36 cellular contexts compared by ENCODE assay signal in the genomic region with DNA sequence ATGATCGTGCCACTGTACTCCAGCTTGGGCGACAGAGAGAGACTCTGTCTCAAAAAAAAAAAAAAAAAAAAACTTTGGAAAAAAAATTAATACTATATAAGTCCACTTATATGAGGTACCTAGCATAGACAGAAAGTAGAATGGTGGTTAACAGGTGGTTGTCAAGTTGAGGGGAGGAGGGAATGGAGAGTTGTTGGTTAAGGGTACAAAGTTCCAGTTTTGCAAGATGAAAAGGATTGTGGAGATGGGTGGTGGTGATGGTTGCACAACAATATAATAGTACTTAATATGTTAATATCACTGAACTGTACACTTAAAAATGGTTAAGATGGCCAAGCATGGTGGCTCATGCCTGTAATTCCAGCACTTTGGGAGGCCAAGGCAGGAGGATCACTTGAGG. TPM values are rescaled to one million over a fixed set of nuclear protein-coding genes. Genes with fewer than 3 reads are reported as not detected.
"Had no signal": no experiment of that assay in that cellular context is flagged by ENCODE, and none has a peak within 500 bp of the region (broad histone marks: within the 10 kb centered on the region; RNA-seq: fewer than 3 reads in every experiment).

No MANE protein-coding gene starts in this region.

- H3K27me3 Mint-ChIP-seq: activated B cell treated with CpG ODN at 0.5 μM for 24 hours; activated CD4-positive, alpha-beta memory T cell treated with anti-CD3 and anti-CD28 coated beads for 36 hours; activated CD4-positive, alpha-beta T cell treated with anti-CD3 and anti-CD28 coated beads, Interleukin-2, amount 10 ng/mL, durations not matched to agents 24 days and 14 days had no signal

- FAIRE-seq: astrocyte, TTC549 had no signal

- H3K27ac ChIP-seq: adrenal gland, body of pancreas, brain microvascular endothelial cell, breast epithelium had no signal

- H3K27ac Mint-ChIP-seq: activated B cell treated with CpG ODN at 0.5 μM for 24 hours; activated CD4-positive, alpha-beta memory T cell treated with anti-CD3 and anti-CD28 coated beads for 36 hours; activated CD4-positive, alpha-beta T cell treated with anti-CD3 and anti-CD28 coated beads, Interleukin-2, amount 10 ng/mL, durations not matched to agents 24 days and 14 days; activated CD8-positive, alpha-beta T cell treated with anti-CD3 and anti-CD28 coated beads for 36 hours; activated naive CD4-positive, alpha-beta T cell treated with anti-CD3 and anti-CD28 coated beads for 36 hours; activated naive CD4-positive, alpha-beta T cell treated with anti-CD3 and anti-CD28 coated beads, Interleukin-2, amount 50 U/mL, for 72 hours; activated naive CD8-positive, alpha-beta T cell treated with anti-CD3 and anti-CD28 coated beads for 36 hours; activated T-cell treated with anti-CD3 and anti-CD28 coated beads, Interleukin-2, amount 50 U/mL, for 72 hours; activated T-helper 1 cell treated with anti-CD3 and anti-CD28 coated beads, Interleukin-12 subunit alpha, Interleukin-12 subunit beta, Interleukin-2, Interleukin-4 antibody, amounts not matched to agents 30 ng/mL and 10 ng/mL and 1 ng/mL, durations not matched to agents 14 hours and 24 hours and 36 hours; activated T-helper 17 cell treated with anti-CD3 and anti-CD28 coated beads, Interleukin-2, amount 50 U/mL, for 72 hours; T-helper 1 cell treated with Interleukin-12 subunit alpha and Interleukin-12 subunit beta and Interleukin-4 antibody, amounts not matched to agents 30 μg/mL and 1 μg/mL, for 36 hours; T-helper 2 cell treated with Interferon-gamma antibody and Interleukin-4, amounts not matched to agents 5 μg/mL and 100 μg/mL, for 36 hours had no signal

- H3K36me3 ChIP-seq: adrenal gland, brain microvascular endothelial cell, breast epithelium had no signal

- H3K4me1 ChIP-seq: adrenal gland, body of pancreas, breast epithelium had no signal

- H3K4me1 Mint-ChIP-seq: activated B cell treated with CpG ODN at 0.5 μM for 24 hours; activated T-helper 17 cell treated with anti-CD3 and anti-CD28 coated beads, Interleukin-2, amount 50 U/mL, for 72 hours had no signal

- H3K36me3 Mint-ChIP-seq: activated CD4-positive, alpha-beta memory T cell treated with anti-CD3 and anti-CD28 coated beads for 36 hours; activated naive CD4-positive, alpha-beta T cell treated with anti-CD3 and anti-CD28 coated beads, Interleukin-2, amount 50 U/mL, for 72 hours; activated naive CD8-positive, alpha-beta T cell treated with anti-CD3 and anti-CD28 coated beads for 36 hours had no signal

- H3K4me3 Mint-ChIP-seq: activated B cell treated with CpG ODN at 0.5 μM for 24 hours; activated CD4-positive, alpha-beta memory T cell treated with anti-CD3 and anti-CD28 coated beads for 36 hours; activated CD4-positive, alpha-beta T cell treated with anti-CD3 and anti-CD28 coated beads, Interleukin-2, amount 10 ng/mL, durations not matched to agents 24 days and 14 days; activated CD8-positive, alpha-beta T cell treated with anti-CD3 and anti-CD28 coated beads for 36 hours; activated naive CD4-positive, alpha-beta T cell treated with anti-CD3 and anti-CD28 coated beads for 36 hours; activated naive CD8-positive, alpha-beta T cell treated with anti-CD3 and anti-CD28 coated beads for 36 hours; activated T-cell treated with anti-CD3 and anti-CD28 coated beads, Interleukin-2, amount 50 U/mL, for 4 hours; activated T-cell treated with anti-CD3 and anti-CD28 coated beads, Interleukin-2, amount 50 U/mL, for 72 hours; activated T-helper 1 cell treated with anti-CD3 and anti-CD28 coated beads, Interleukin-12 subunit alpha, Interleukin-12 subunit beta, Interleukin-2, Interleukin-4 antibody, amounts not matched to agents 30 ng/mL and 10 ng/mL and 1 ng/mL, durations not matched to agents 14 hours and 24 hours and 36 hours; activated T-helper 17 cell treated with anti-CD3 and anti-CD28 coated beads, Interleukin-2, amount 50 U/mL, for 72 hours; T-helper 1 cell treated with Interleukin-12 subunit alpha and Interleukin-12 subunit beta and Interleukin-4 antibody, amounts not matched to agents 30 μg/mL and 1 μg/mL, for 36 hours; T-helper 2 cell treated with Interferon-gamma antibody and Interleukin-4, amounts not matched to agents 5 μg/mL and 100 μg/mL, for 36 hours had no signal

- ATAC-seq: activated CD8-positive, alpha-beta T cell treated with anti-CD3 and anti-CD28 coated beads for 36 hours; activated naive CD4-positive, alpha-beta T cell treated with anti-CD3 and anti-CD28 coated beads, Interleukin-2, amount 50 U/mL, for 72 hours; activated T-cell treated with anti-CD3 and anti-CD28 coated beads, Interleukin-2, amount 50 U/mL, for 4 hours; activated T-cell treated with anti-CD3 and anti-CD28 coated beads, Interleukin-2, amount 50 U/mL, for 72 hours; activated T-helper 17 cell treated with anti-CD3 and anti-CD28 coated beads, Interleukin-2, amount 50 U/mL, for 72 hours; body of pancreas had no signal

- DNase-seq: activated B cell treated with CpG ODN at 0.5 μM for 24 hours; activated CD4-positive, alpha-beta memory T cell treated with anti-CD3 and anti-CD28 coated beads for 36 hours; activated CD4-positive, alpha-beta T cell treated with anti-CD3 and anti-CD28 coated beads for 4 hours; activated CD4-positive, alpha-beta T cell treated with anti-CD3 and anti-CD28 coated beads, Interleukin-2, amount 50 U/mL, for 1 hour; activated CD4-positive, alpha-beta T cell treated with anti-CD3 and anti-CD28 coated beads, Interleukin-2, amount 50 U/mL, for 4 hours; activated CD4-positive, CD25-positive, alpha-beta regulatory T cell treated with anti-CD3 and anti-CD28 coated beads, Interleukin-2, amount 50 U/mL, for 72 hours; activated CD8-positive, alpha-beta memory T cell treated with anti-CD3 and anti-CD28 coated beads, Interleukin-2, amount 50 U/mL, for 4 hours; activated CD8-positive, alpha-beta T cell treated with anti-CD3 and anti-CD28 coated beads for 36 hours; activated effector memory CD4-positive, alpha-beta T cell treated with anti-CD3 and anti-CD28 coated beads, Interleukin-2, amount 50 U/mL, for 16 hours; activated gamma-delta T cell treated with Interleukin-2 at 50 U/mL for 16 hours; activated naive CD4-positive, alpha-beta T cell; activated naive CD4-positive, alpha-beta T cell treated with anti-CD3 and anti-CD28 coated beads for 36 hours; activated naive CD4-positive, alpha-beta T cell treated with anti-CD3 and anti-CD28 coated beads, Interleukin-2, amount 50 U/mL, for 16 hours; activated naive CD8-positive, alpha-beta T cell treated with anti-CD3 and anti-CD28 coated beads for 36 hours; activated T-cell treated with anti-CD3 and anti-CD28 coated beads for 4 hours; activated T-cell treated with anti-CD3 and anti-CD28 coated beads, Interleukin-2, amount 50 U/mL, for 1 hour; activated T-cell treated with anti-CD3 and anti-CD28 coated beads, Interleukin-2, amount 50 U/mL, for 4 hours; activated T-cell treated with anti-CD3 and anti-CD28 coated beads, Interleukin-2, amount 50 U/mL, for 72 hours; adrenal gland; amniotic stem cell; aorta; body of pancreas; brain microvascular endothelial cell; central memory CD4-positive, alpha-beta T cell; T-helper 1 cell; T-helper 2 cell; T-helper 9 cell had no signal

- H3K9me3 Mint-ChIP-seq: activated B cell treated with CpG ODN at 0.5 μM for 24 hours; activated CD4-positive, alpha-beta memory T cell treated with anti-CD3 and anti-CD28 coated beads for 36 hours; activated CD8-positive, alpha-beta T cell treated with anti-CD3 and anti-CD28 coated beads for 36 hours; activated naive CD4-positive, alpha-beta T cell treated with anti-CD3 and anti-CD28 coated beads for 36 hours; activated naive CD8-positive, alpha-beta T cell treated with anti-CD3 and anti-CD28 coated beads for 36 hours; activated T-cell treated with anti-CD3 and anti-CD28 coated beads, Interleukin-2, amount 50 U/mL, for 4 hours; activated T-cell treated with anti-CD3 and anti-CD28 coated beads, Interleukin-2, amount 50 U/mL, for 72 hours; activated T-helper 1 cell treated with anti-CD3 and anti-CD28 coated beads, Interleukin-12 subunit alpha, Interleukin-12 subunit beta, Interleukin-2, Interleukin-4 antibody, amounts not matched to agents 30 ng/mL and 10 ng/mL and 1 ng/mL, durations not matched to agents 14 hours and 24 hours and 36 hours; activated T-helper 17 cell treated with anti-CD3 and anti-CD28 coated beads, Interleukin-2, amount 50 U/mL, for 72 hours had no signal

- H3K9me3 ChIP-seq: adrenal gland, body of pancreas, breast epithelium had no signal

- H3K27me3 ChIP-seq: adrenal gland, body of pancreas, brain microvascular endothelial cell had no signal

- H3K4me3 ChIP-seq: adrenal gland, body of pancreas, breast epithelium had no signal

RNA-seq across cellular contexts. Expression of a gene that starts 4.1 kb away (rescaled TPM):
- total RNA-seq: astrocyte had no signal
- polyA plus RNA-seq: aorta had no signal
